In genomic region chr17:36457701-36458100, GRCh38 we compare ENCODE assay signal across 6 cellular contexts. TPM values are rescaled to one million over a fixed set of nuclear protein-coding genes. Genes with fewer than 3 reads are reported as not detected.
DNase-seq lines count a peak whose midpoint lies in the region; FAIRE-seq and TF ChIP-seq lines count a peak whose summit lies in the region.
"Not testable (repeated sequence)": the region's sequence is repeated elsewhere in the genome, so short reads cannot be mapped to it uniquely, and the experiment has no call there.

No MANE protein-coding gene starts in this region.

- DNase-seq in H7 (peak; percentile 17), right atrium auricular region (ENCODE audit: low spot score) (peak; percentile 52), kidney (peak; percentile 54), posterior vena cava (ENCODE audit: low spot score) (peak; percentile 75)

- not testable (repeated sequence) for TF ChIP-seq CTCF in right atrium auricular region (IDR thresholded peaks at IDR 0.05); kidney (IDR thresholded peaks at IDR 0.05; ENCODE audit: borderline replicate concordance, extremely low read depth, insufficient read depth)

- H3K27me3 ChIP-seq in BLaER1; BLaER1 treated with 17β-estradiol and CSF1 and Interleukin-3, amounts not matched to agents 10 nM and 100 nM; H7 (ENCODE audit: control insufficient read depth, insufficient read depth, low read length); right atrium auricular region: not testable (repeated sequence)

- intact Hi-C loops in kidney (cut with DNase I); posterior vena cava (cut with DNase I): not testable (repeated sequence)

- peak overlapping the region; percentile 37 for H3K4me2 ChIP-seq in BLaER1
- peak overlapping the region in 6 of 11 experiments; percentile 20 to 45 (median 34); a peak in 11 of 22 replicates for H3K4me2 ChIP-seq in BLaER1 treated with 17β-estradiol and CSF1 and Interleukin-3, amounts not matched to agents 10 nM and 100 nM

- H3K4me1 ChIP-seq in BLaER1: peaks cover 27% of the 10 kb centered on the region
- peaks cover 0 to 18% (median 8%) of the 10 kb centered on the region in 10 experiments; a peak in 12 of 20 replicates for H3K4me1 ChIP-seq in BLaER1 treated with 17β-estradiol and CSF1 and Interleukin-3, amounts not matched to agents 10 nM and 100 nM
- H3K4me1 ChIP-seq in right atrium auricular region; kidney (ENCODE audit: control insufficient read depth in 1 of 2, insufficient read depth in 1 of 2, low read depth in 1 of 2, low read length in 2 of 2): not testable (repeated sequence)

- H3K9me3 ChIP-seq in BLaER1; BLaER1 treated with 17β-estradiol and CSF1 and Interleukin-3, amounts not matched to agents 10 nM and 100 nM (replicated peaks in 1 of 11); right atrium auricular region; kidney (ENCODE audit: control insufficient read depth in 1 of 2, low read length in 2 of 2): not testable (repeated sequence)

- H3K36me3 ChIP-seq in BLaER1; BLaER1 treated with 17β-estradiol and CSF1 and Interleukin-3, amounts not matched to agents 10 nM and 100 nM; H7 (replicated peaks; ENCODE audit: control insufficient read depth, insufficient read depth, low read length); right atrium auricular region; kidney (ENCODE audit: control insufficient read depth in 1 of 2, insufficient read depth in 2 of 2, low read length in 2 of 2): not testable (repeated sequence)

- FAIRE-seq in kidney (lab: Jason Lieb, UNC): not testable (repeated sequence)

- H3K4me3 ChIP-seq in BLaER1; BLaER1 treated with 17β-estradiol and CSF1 and Interleukin-3, amounts not matched to agents 10 nM and 100 nM; H7 (ENCODE audit: insufficient read depth, low read depth, low read length); right atrium auricular region; kidney (ENCODE audit: low read length in 2 of 2): not testable (repeated sequence)

- H3K27ac ChIP-seq in BLaER1; BLaER1 treated with 17β-estradiol and CSF1 and Interleukin-3, amounts not matched to agents 10 nM and 100 nM; right atrium auricular region; kidney (ENCODE audit: low read depth in 2 of 2, low read length in 2 of 2): not testable (repeated sequence)

- H3K9ac ChIP-seq in BLaER1; BLaER1 treated with 17β-estradiol and CSF1 and Interleukin-3, amounts not matched to agents 10 nM and 100 nM; kidney (ENCODE audit: low read length in 2 of 2): not testable (repeated sequence)

- H4K20me1 ChIP-seq in BLaER1; BLaER1 treated with 17β-estradiol and CSF1 and Interleukin-3, amounts not matched to agents 10 nM and 100 nM: not testable (repeated sequence)

RNA-seq across cellular contexts. Expression of gene ZNHIT3, which starts 28.8 kb away (rescaled TPM):
- 81.8 and 85.4 TPM in 2 replicates for total RNA-seq in H7 (2014; rRNA removed; shearing (Covaris generic))
- total RNA-seq in right atrium auricular region: 10 to 100 TPM; 16.4 to 17.6 TPM
- total RNA-seq in kidney: 25.4 TPM
- 60.9 TPM for polyA plus RNA-seq in kidney (ENCODE audit: insufficient read depth, low read depth, low replicate concordance)
- total RNA-seq in posterior vena cava: 10 to 100 TPM; 20.7 to 20.9 TPM

Comparison
In these comparisons a context has a peak if more than half of its experiments do, and no peak if none do; other contexts are left out.
1. DNase-seq: peak in every context shown above with its lines; median percentile 75 in posterior vena cava; 54 in kidney; 52 in right atrium auricular region; 17 in H7.